Comparison of ENCODE assay signal across 8 cellular contexts in genomic region chr10:124403548-124403947, GRCh38. TPM values are rescaled to one million over a fixed set of nuclear protein-coding genes. Genes with fewer than 3 reads are reported as not detected.
DNase-seq lines count a peak whose midpoint lies in the region; ATAC-seq and TF ChIP-seq lines count a peak whose summit lies in the region.

No MANE protein-coding gene starts in this region.

- peak; percentile 16 for TF ChIP-seq POLR2A in NB4 (IDR thresholded peaks at IDR 0.05; ENCODE audit: extremely low read depth, insufficient read length)

- H3K27ac ChIP-seq in tibial artery: no peak overlapping the region

- H3K27me3 ChIP-seq in tibial artery: no peaks in the 10 kb centered on the region

- no peak overlapping the region for H3K4me3 ChIP-seq in AG04449 (ENCODE audit: low read depth, low read length)
- no peak overlapping the region for H3K4me3 ChIP-seq in NB4 (ENCODE audit: low read depth, low read length)
- no peak overlapping the region for H3K4me3 ChIP-seq in tibial artery

- POLR2A ChIA-PET in AG04449 (lab: Yijun Ruan, JAX): interaction anchor here (0.5 to 1.4 kb wide), 2 partner anchors 15 to 150 kb away, joined by 3 to 8 read pairs; partner anchors contain the start of gene OAT

- H3K36me3 ChIP-seq in tibial artery: peaks cover 82 to 98% (median 91%) of the 10 kb centered on the region in 3 donors

- no peaks in the 10 kb centered on the region for H3K9me3 ChIP-seq in tibial artery

- H3K4me1 ChIP-seq in tibial artery: no peaks in the 10 kb centered on the region

- TF ChIP-seq CTCF in AG04449 (IDR thresholded peaks at IDR 0.05; ENCODE audit: insufficient read depth, low read length, missing control alignments) (peak; percentile 50), GM12873 (IDR thresholded peaks at IDR 0.05; ENCODE audit: insufficient read depth, low read depth, low read length, missing control alignments) (peak; percentile 72), NB4 (IDR thresholded peaks at IDR 0.05; ENCODE audit: low read depth, low read length) (peak; percentile 62), tibial artery (IDR thresholded peaks at IDR 0.05) (peak; percentile 39 to 46)

- DNase-seq in AG04449 (ENCODE audit: low read depth, low spot score) (peak; percentile 36), NB4 (ENCODE audit: low read depth) (peak; percentile 90), SHP77 treated with DMSO at 0.1 percent for 48 hours (lab: John Stamatoyannopoulos, UW) (peak; percentile 62), left lobe of liver (ENCODE audit: low spot score) (peak; percentile 44), tibial artery (no peak)
- peak; percentile 65 for DNase-seq in central memory CD4-positive, alpha-beta T cell

- ATAC-seq in HG02623 (IDR thresholded peaks at IDR 0.05; ENCODE audit: unreplicated experiment): peak; percentile 64
- peak; percentile 98 for ATAC-seq in left lobe of liver

- intact Hi-C loops in tibial artery (cut with DNase I; ENCODE audit: low total_unique reads): no loop called here

- CTCF ChIA-PET in AG04449 (lab: Yijun Ruan, JAX): interaction anchor here (0.7 to 5.0 kb wide), 15 partner anchors 10 to 438 kb away, joined by 3 to 80 read pairs (median 3); partner anchors contain the start of gene OAT

RNA-seq across cellular contexts. Expression of gene OAT, which starts 15.2 kb away (rescaled TPM):
- total RNA-seq in left lobe of liver: 42.7 TPM

RNA-seq across cellular contexts. Expression of gene NKX1-2, which starts 46.3 kb away (rescaled TPM):
- 0.05 TPM for total RNA-seq in left lobe of liver

RNA-seq across cellular contexts. Expression of gene LHPP, which starts 58.1 kb away (rescaled TPM):
- 52.0 TPM for total RNA-seq in left lobe of liver

Comparison
In these comparisons a context has a peak if more than half of its experiments do, and no peak if none do; other contexts are left out.
1. DNase-seq: peak in AG04449 (single experiment), NB4 (single experiment), SHP77 treated with DMSO at 0.1 percent for 48 hours (single experiment), central memory CD4-positive, alpha-beta T cell (single experiment) and left lobe of liver (single experiment); none in tibial artery (0 of 2).
2. Peak in every context shown above with its lines, with median percentiles within 50 percentile points of each other: CTCF ChIP-seq.